In genomic region chr1:205032512-205032911, GRCh38 we compare ENCODE assay signal across 17 cellular contexts. TPM values are rescaled to one million over a fixed set of nuclear protein-coding genes. Genes with fewer than 3 reads are reported as not detected.
"Had no signal": no experiment of that assay in that cellular context is flagged by ENCODE, and none has a peak within 500 bp of the region (broad histone marks: within the 10 kb centered on the region; RNA-seq: fewer than 3 reads in every experiment).

No MANE protein-coding gene starts in this region.

- ATAC-seq: activated CD8-positive, alpha-beta T cell treated with anti-CD3 and anti-CD28 coated beads for 36 hours; activated naive CD4-positive, alpha-beta T cell treated with anti-CD3 and anti-CD28 coated beads, Interleukin-2, amount 50 U/mL, for 72 hours; activated T-cell treated with anti-CD3 and anti-CD28 coated beads, Interleukin-2, amount 50 U/mL, for 72 hours; foreskin keratinocyte; heart left ventricle; left colon; sciatic nerve; stimulated activated naive CD8-positive, alpha-beta T cell treated with anti-CD3 and anti-CD28 coated beads, Interleukin-15, amount 100 ng/mL, for 72 hours had no signal

- H3K4me3 Mint-ChIP-seq: activated B cell treated with CpG ODN at 0.5 μM for 24 hours; activated CD8-positive, alpha-beta T cell treated with anti-CD3 and anti-CD28 coated beads for 36 hours; activated T-cell treated with anti-CD3 and anti-CD28 coated beads, Interleukin-2, amount 50 U/mL, for 72 hours; mesothelial cell of epicardium; nephron progenitor cell; stimulated activated naive CD8-positive, alpha-beta T cell treated with anti-CD3 and anti-CD28 coated beads, Interleukin-15, amount 100 ng/mL, for 72 hours; type B pancreatic cell had no signal

- H3K9me3 Mint-ChIP-seq: activated CD8-positive, alpha-beta T cell treated with anti-CD3 and anti-CD28 coated beads for 36 hours; activated naive CD4-positive, alpha-beta T cell treated with anti-CD3 and anti-CD28 coated beads, Interleukin-2, amount 50 U/mL, for 72 hours; activated T-cell treated with anti-CD3 and anti-CD28 coated beads, Interleukin-2, amount 50 U/mL, for 72 hours; mesothelial cell of epicardium; nephron progenitor cell; stimulated activated naive CD8-positive, alpha-beta T cell treated with anti-CD3 and anti-CD28 coated beads, Interleukin-15, amount 100 ng/mL, for 72 hours; type B pancreatic cell had no signal

- H3K27me3 Mint-ChIP-seq: activated CD8-positive, alpha-beta T cell treated with anti-CD3 and anti-CD28 coated beads for 36 hours; stimulated activated naive CD8-positive, alpha-beta T cell treated with anti-CD3 and anti-CD28 coated beads, Interleukin-15, amount 100 ng/mL, for 72 hours had no signal

- H3K9me3 ChIP-seq: heart left ventricle had no signal

- H3K4me1 Mint-ChIP-seq: activated B cell treated with CpG ODN at 0.5 μM for 24 hours; mesothelial cell of epicardium; stimulated activated naive CD8-positive, alpha-beta T cell treated with anti-CD3 and anti-CD28 coated beads, Interleukin-15, amount 100 ng/mL, for 72 hours had no signal

- H3K4me1 ChIP-seq: foreskin keratinocyte, heart left ventricle had no signal

- H3K36me3 ChIP-seq: heart left ventricle had no signal

- DNase-seq: activated B cell treated with CpG ODN at 0.5 μM for 24 hours; activated CD4-positive, alpha-beta T cell treated with anti-CD3 and anti-CD28 coated beads for 48 hours; activated CD8-positive, alpha-beta T cell treated with anti-CD3 and anti-CD28 coated beads for 36 hours; activated gamma-delta T cell; activated T-cell treated with anti-CD3 and anti-CD28 coated beads, Interleukin-2, amount 50 U/mL, for 72 hours; effector memory CD4-positive, alpha-beta T cell; foreskin keratinocyte; heart left ventricle; left colon; nephron progenitor cell; stimulated activated naive CD8-positive, alpha-beta T cell treated with anti-CD3 and anti-CD28 coated beads, Interleukin-15, amount 100 ng/mL, for 72 hours had no signal

- H3K4me3 ChIP-seq: heart left ventricle, lung had no signal

- H3K36me3 Mint-ChIP-seq: activated naive CD4-positive, alpha-beta T cell treated with anti-CD3 and anti-CD28 coated beads, Interleukin-2, amount 50 U/mL, for 72 hours; mesothelial cell of epicardium; type B pancreatic cell had no signal

- H3K27ac ChIP-seq: foreskin keratinocyte, heart left ventricle had no signal

RNA-seq across cellular contexts. Expression of gene CNTN2, which starts 10.5 kb away (rescaled TPM):
- total RNA-seq: activated B cell treated with CpG ODN at 0.5 μM for 24 hours; activated CD8-positive, alpha-beta T cell treated with anti-CD3 and anti-CD28 coated beads for 36 hours; activated naive CD4-positive, alpha-beta T cell treated with anti-CD3 and anti-CD28 coated beads, Interleukin-2, amount 50 U/mL, for 72 hours; activated T-cell treated with anti-CD3 and anti-CD28 coated beads, Interleukin-2, amount 50 U/mL, for 72 hours; foreskin keratinocyte; osteocyte had no signal
